Comparison of ENCODE assay signal across 8 cellular contexts in the genomic region with DNA sequence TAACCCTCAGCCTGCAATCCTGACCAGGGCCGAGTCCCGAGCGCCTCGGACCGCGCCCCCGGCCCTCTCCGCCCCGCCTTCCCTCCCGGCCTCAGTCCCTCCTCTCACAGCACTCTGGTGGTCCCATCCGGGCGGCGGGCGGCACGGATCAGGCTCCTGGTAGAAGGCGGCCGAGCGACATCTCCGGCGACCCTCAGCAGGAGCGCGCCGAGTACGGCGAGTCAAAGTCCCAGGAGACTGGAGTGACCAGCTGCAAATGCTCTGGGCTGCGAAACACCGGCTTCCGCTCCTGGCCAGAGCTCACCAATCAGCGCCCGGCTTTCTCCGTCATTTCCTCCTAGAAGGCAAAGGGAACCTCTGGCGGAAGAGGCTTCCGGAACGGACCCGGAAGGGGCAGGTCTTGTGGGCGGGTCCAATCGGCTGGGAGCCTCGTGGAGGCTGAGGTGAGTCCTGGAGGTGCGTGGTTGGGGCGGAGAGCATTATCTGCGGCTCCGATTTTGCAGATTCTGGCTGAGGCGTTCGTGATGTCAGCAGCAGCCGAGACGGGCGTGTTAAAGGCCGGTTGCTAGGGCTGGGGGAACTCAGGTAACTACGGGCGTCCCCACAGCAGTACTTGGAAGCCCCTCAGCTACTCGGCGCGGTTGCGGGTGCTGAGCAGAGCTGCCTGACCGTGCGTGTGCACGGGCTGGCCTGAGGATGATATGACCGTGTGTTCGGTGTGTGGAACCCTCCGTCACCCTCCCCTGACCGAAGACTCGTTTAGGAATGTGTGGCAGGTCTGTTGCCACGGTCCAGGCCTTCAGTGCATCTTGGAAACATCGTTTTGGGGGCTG. TPM values are rescaled to one million over a fixed set of nuclear protein-coding genes. Genes with fewer than 3 reads are reported as not detected.
DNase-seq lines count a peak whose midpoint lies in the region; ATAC-seq, FAIRE-seq and TF ChIP-seq lines count a peak whose summit lies in the region.

A gene with protein sequence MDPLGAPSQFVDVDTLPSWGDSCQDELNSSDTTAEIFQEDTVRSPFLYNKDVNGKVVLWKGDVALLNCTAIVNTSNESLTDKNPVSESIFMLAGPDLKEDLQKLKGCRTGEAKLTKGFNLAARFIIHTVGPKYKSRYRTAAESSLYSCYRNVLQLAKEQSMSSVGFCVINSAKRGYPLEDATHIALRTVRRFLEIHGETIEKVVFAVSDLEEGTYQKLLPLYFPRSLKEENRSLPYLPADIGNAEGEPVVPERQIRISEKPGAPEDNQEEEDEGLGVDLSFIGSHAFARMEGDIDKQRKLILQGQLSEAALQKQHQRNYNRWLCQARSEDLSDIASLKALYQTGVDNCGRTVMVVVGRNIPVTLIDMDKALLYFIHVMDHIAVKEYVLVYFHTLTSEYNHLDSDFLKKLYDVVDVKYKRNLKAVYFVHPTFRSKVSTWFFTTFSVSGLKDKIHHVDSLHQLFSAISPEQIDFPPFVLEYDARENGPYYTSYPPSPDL (minus strand): TSS at position 282 of the 833 bp plus-strand sequence. CDS start 9,264 bp downstream, outside the sequence.
WDR3 (plus strand) TSS at position 400 of the 833 bp plus-strand sequence. CDS start 3,581 bp downstream, outside the sequence.

- no peaks in the 10 kb centered on the region for H3F3A ChIP-seq in Loucy (ENCODE audit: low read depth)

- intact Hi-C loops in natural killer cell (cut with micrococcal nuclease) = loop anchor here (10.0 kb wide), 1 partner anchor 1215 kb away; the partner anchor contains the start of gene WARS2

- no peaks in the 10 kb centered on the region for H3K9me3 ChIP-seq in Loucy (ENCODE audit: insufficient read depth, low read depth, low read length)

- H3K27me3 ChIP-seq in Loucy (ENCODE audit: insufficient read depth, low read length, poor library complexity, severe bottlenecking) = no peaks in the 10 kb centered on the region

- peak within 1 kb of the TSS; percentile 83 for H3K4me2 ChIP-seq in Loucy (ENCODE audit: low read depth, low read length, poor library complexity, severe bottlenecking)

- peak within 1 kb of the TSS; percentile 91 to 98 for H3K27ac Mint-ChIP-seq in natural killer cell

- H3K27me3 Mint-ChIP-seq in natural killer cell (ENCODE audit: low read depth in 2 of 2) = no peaks in the 10 kb centered on the region

- no peaks in the 10 kb centered on the region for H3K9me3 Mint-ChIP-seq in natural killer cell

- no peaks in the 10 kb centered on the region; the same call in 1 of the 2 replicates for H3K36me3 ChIP-seq in Loucy (ENCODE audit: insufficient read depth, low read length)

- FAIRE-seq in H54 (lab: Jason Lieb, UNC) = peak; percentile 96

- H3K79me2 ChIP-seq in Loucy (ENCODE audit: insufficient read depth, low read length) = peaks cover 72% of the 10 kb centered on the region

- peak within 1 kb of the TSS; percentile 89 for H3K4me3 ChIP-seq in Loucy (ENCODE audit: low read length, poor library complexity, severe bottlenecking)

- H3K36me3 Mint-ChIP-seq in natural killer cell = peaks cover 4% of the 10 kb centered on the region

- TF ChIP-seq CTCF in Loucy (conservative IDR thresholded peaks at IDR 0.05; ENCODE audit: low read length) = no peak
- no peak for TF ChIP-seq CTCF in natural killer cell (IDR thresholded peaks at IDR 0.05)

- TF ChIP-seq POLR2A in H54 (IDR thresholded peaks at IDR 0.05; ENCODE audit: low read depth, low read length) (peak; percentile 65), Raji (IDR thresholded peaks at IDR 0.05; ENCODE audit: insufficient read depth, low read depth, low read length) (peak; percentile 81)

- ATAC-seq in natural killer cell = peak; percentile 87 to 96 (median 89)

- peak within 1 kb of the TSS; percentile 94 for H2AFZ ChIP-seq in Loucy (ENCODE audit: low read length)

- peak; percentile 97 for DNase-seq in EL
- peak; percentile 80 for DNase-seq in H54 (ENCODE audit: insufficient read length, low spot score)
- DNase-seq in activated T-helper 9 cell treated with anti-CD3 and anti-CD28 coated beads, Interleukin-2, amount 50 U/mL, for 16 hours (ENCODE audit: low read depth) = peak; percentile 94
- peak; percentile 95 for DNase-seq in fibroblast of peridontal ligament (ENCODE audit: extremely low read depth)
- DNase-seq in natural killer cell = peak; percentile 90
- peak; percentile 96 for DNase-seq in stimulated activated naive CD4-positive, alpha-beta T cell treated with Interleukin-2 at 50 U/mL for 16 hours (lab: John Stamatoyannopoulos, UW)

- H3K4me1 Mint-ChIP-seq in natural killer cell = peaks cover 42 to 58% of the 10 kb centered on the region in 2 donors

- H3K4me1 ChIP-seq in Loucy (ENCODE audit: insufficient read depth, low read length, poor library complexity, severe bottlenecking) = peaks cover 60% of the 10 kb centered on the region

- peaks cover 21% of the 10 kb centered on the region for H4K20me1 ChIP-seq in Loucy (ENCODE audit: insufficient read depth, low read length, poor library complexity, severe bottlenecking)

- peak within 1 kb of the TSS; percentile 76 for H3K9ac ChIP-seq in Loucy (ENCODE audit: low read depth, low read length, poor library complexity, severe bottlenecking)

- peak within 1 kb of the TSS; percentile 91 for H3K4me3 Mint-ChIP-seq in natural killer cell

- no peaks in the 10 kb centered on the region for H3K9me2 ChIP-seq in Loucy (replicated peaks; ENCODE audit: low read depth, low read length)

RNA-seq across cellular contexts. Expression of the first gene that starts in this region (rescaled TPM):
- total RNA-seq in natural killer cell = 10 to 100 TPM; 25.4 to 34.7 (median 27.7) TPM

RNA-seq across cellular contexts. Expression of gene WDR3, which starts in this region (rescaled TPM):
- total RNA-seq in natural killer cell = 10 to 100 TPM in 1 of 3 donors, 1 to 10 TPM in 2; 7.2 to 13.0 (median 8.3) TPM

Comparison
In these comparisons a context has a peak if more than half of its experiments do, and no peak if none do; other contexts are left out.
1. Peak in every context shown above with its lines: DNase-seq, ATAC-seq and H3K4me3 ChIP-seq.